In the genomic region with DNA sequence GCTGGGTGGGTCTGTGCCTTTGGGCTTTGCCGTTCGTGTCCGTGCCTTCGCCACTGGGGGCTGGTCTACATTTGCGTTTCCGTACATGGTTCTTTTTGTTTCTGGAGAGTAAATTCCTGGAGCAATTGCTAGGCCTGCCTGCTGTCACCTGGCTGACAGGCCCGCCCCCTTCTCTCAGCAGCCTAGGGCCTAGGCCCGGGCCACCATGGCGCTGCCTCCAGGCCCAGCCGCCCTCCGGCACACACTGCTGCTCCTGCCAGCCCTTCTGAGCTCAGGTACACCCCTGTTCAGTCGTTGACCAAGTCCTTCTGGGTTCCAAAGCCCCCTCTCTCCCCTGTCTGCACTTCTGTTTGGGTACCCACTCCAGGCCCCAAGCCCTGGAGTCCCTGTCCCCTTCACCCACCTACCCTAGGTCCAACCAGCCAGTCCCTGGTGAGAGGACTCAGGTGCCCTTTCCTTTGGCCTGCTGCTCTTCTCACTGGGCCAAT, we compare ENCODE assay signal across 9 cellular contexts. TPM values are rescaled to one million over a fixed set of nuclear protein-coding genes. Genes with fewer than 3 reads are reported as not detected.
DNase-seq lines count a peak whose midpoint lies in the region; ATAC-seq and TF ChIP-seq lines count a peak whose summit lies in the region.
"Had no signal": no experiment of that assay in that cellular context is flagged by ENCODE, and none has a peak within 500 bp of the region (broad histone marks: within the 10 kb centered on the region; RNA-seq: fewer than 3 reads in every experiment).

No MANE protein-coding gene starts in this region.

- intact Hi-C loops in activated B cell treated with CpG ODN at 0.5 μM for 24 hours (cut with micrococcal nuclease): loop anchor here (1.0 kb wide), 1 partner anchor 35 kb away; no protein-coding TSS in a partner anchor
- intact Hi-C loops in right cardiac atrium (cut with DNase I): no loop called here

- H3K36me3 ChIP-seq in skeletal muscle tissue (ENCODE audit: control insufficient read depth in 3 of 3, insufficient read depth in 3 of 3, low read length in 3 of 3): peaks cover 0 to 5% (median 0%) of the 10 kb centered on the region in 3 donors

- no peak for DNase-seq in activated B cell treated with CpG ODN at 0.5 μM for 24 hours
- no peak for DNase-seq in right cardiac atrium
- DNase-seq in stimulated activated CD4-positive, alpha-beta T cell treated with anti-CD3 and anti-CD28 coated beads, Interleukin-15, amount 100 ng/mL, for 24 hours: no peak
- DNase-seq in NCI-H226: no peak

- CTCF ChIA-PET in activated B cell treated with CpG ODN at 0.5 μM for 24 hours (lab: Charles Lee): no interaction called here

- no peak for TF ChIP-seq CTCF in activated B cell treated with CpG ODN at 0.5 μM for 24 hours (IDR thresholded peaks at IDR 0.05)

- POLR2A ChIA-PET in activated B cell treated with CpG ODN at 0.5 μM for 24 hours (lab: Charles Lee): interaction anchor here (1.6 kb wide), 1 partner anchor 41 kb away, joined by 6 read pairs; the partner anchor contains the start of gene ARCN1

- peak overlapping the region; percentile 54 to 86 (median 73) for H3K9ac ChIP-seq in skeletal muscle tissue (ENCODE audit: low read depth in 1 of 3, low read length in 3 of 3)

- peak overlapping the region; percentile 30 for H3K27ac Mint-ChIP-seq in activated B cell treated with CpG ODN at 0.5 μM for 24 hours

- peak; percentile 24 for ATAC-seq in GM18511 (IDR thresholded peaks at IDR 0.05; ENCODE audit: unreplicated experiment)
- ATAC-seq in activated B cell treated with CpG ODN at 0.5 μM for 24 hours (ENCODE audit: low read depth): no peak
- no peak for ATAC-seq in right cardiac atrium
- ATAC-seq in GM19328 (IDR thresholded peaks at IDR 0.05; ENCODE audit: unreplicated experiment): no peak
- ATAC-seq in HG02870 (IDR thresholded peaks at IDR 0.05; ENCODE audit: unreplicated experiment): no peak

- WGBS in right cardiac atrium: 29% methylated on average over 12 of the region's 12 CpGs

- H3K27me3 Mint-ChIP-seq in activated B cell treated with CpG ODN at 0.5 μM for 24 hours: no peaks in the 10 kb centered on the region

- H3K9me3 Mint-ChIP-seq in activated B cell treated with CpG ODN at 0.5 μM for 24 hours: no peaks in the 10 kb centered on the region

- H3K4me3 ChIP-seq in right cardiac atrium (ENCODE audit: low read length) (peak overlapping the region; percentile 56), skeletal muscle tissue (ENCODE audit: low read length in 3 of 3) (peak overlapping the region; percentile 69 to 82 (median 80))

- H3K4me1 ChIP-seq in right cardiac atrium (ENCODE audit: control insufficient read depth, insufficient read depth, low read length) (no peaks in the 10 kb centered on the region), skeletal muscle tissue (ENCODE audit: control insufficient read depth in 3 of 3, insufficient read depth in 3 of 3, low read length in 3 of 3) (peaks cover 17 to 26% (median 22%) of the 10 kb centered on the region in 3 donors)

- peaks cover 18% of the 10 kb centered on the region for H3K4me1 Mint-ChIP-seq in activated B cell treated with CpG ODN at 0.5 μM for 24 hours

- H3K9me3 ChIP-seq in right cardiac atrium (ENCODE audit: control insufficient read depth, low read length) (no peaks in the 10 kb centered on the region), skeletal muscle tissue (ENCODE audit: control insufficient read depth in 3 of 3, low read length in 3 of 3) (no peaks in the 10 kb centered on the region)

- H3K36me3 Mint-ChIP-seq in activated B cell treated with CpG ODN at 0.5 μM for 24 hours (ENCODE audit: low read depth): peaks cover 1% of the 10 kb centered on the region

- H3K4me3 Mint-ChIP-seq in activated B cell treated with CpG ODN at 0.5 μM for 24 hours: peak overlapping the region; percentile 89

- H3K27ac ChIP-seq in right cardiac atrium (ENCODE audit: low read length) (no peak overlapping the region), skeletal muscle tissue (ENCODE audit: low read depth, low read length) (peak overlapping the region; percentile 40)

- H3K27me3 ChIP-seq in right cardiac atrium (ENCODE audit: control insufficient read depth, insufficient read depth) (no peaks in the 10 kb centered on the region), skeletal muscle tissue (ENCODE audit: control insufficient read depth in 3 of 3, insufficient read depth in 3 of 3, low read length in 3 of 3) (no peaks in the 10 kb centered on the region)

RNA-seq across cellular contexts. Expression of gene TMEM25, which starts 0.6 kb away (rescaled TPM):
- total RNA-seq in activated B cell treated with CpG ODN at 0.5 μM for 24 hours: 9.4 and 12.5 TPM in 2 replicates
- total RNA-seq in right cardiac atrium: 10 to 100 TPM; 11.6 to 16.1 (median 14.7) TPM
- polyA plus RNA-seq in right cardiac atrium: 8.7 TPM
- total RNA-seq in skeletal muscle tissue: 8.9 TPM

RNA-seq across cellular contexts. Expression of gene TTC36, which starts 4.4 kb away (rescaled TPM):
- total RNA-seq in activated B cell treated with CpG ODN at 0.5 μM for 24 hours: 0.32 and 0.44 TPM in 2 replicates
- under 1 TPM in 3 of 4 donors, not detected in 1; 0.31 to 0.63 (median 0.56) TPM for total RNA-seq in right cardiac atrium
- 0.61 TPM for polyA plus RNA-seq in right cardiac atrium
- total RNA-seq in skeletal muscle tissue: 1.0 TPM
- total RNA-seq: RPMI7951 had no signal

RNA-seq across cellular contexts. Expression of gene IFT46, which starts 34.1 kb away (rescaled TPM):
- total RNA-seq in activated B cell treated with CpG ODN at 0.5 μM for 24 hours (13.8 and 13.9 TPM in 2 replicates), right cardiac atrium (10 to 100 TPM; 15.2 to 27.4 (median 20.1) TPM), skeletal muscle tissue (26.6 TPM)
- 21.6 TPM for polyA plus RNA-seq in right cardiac atrium

RNA-seq across cellular contexts. Expression of gene ARCN1, which starts 40.6 kb away (rescaled TPM):
- 91.3 and 94.7 TPM in 2 replicates for total RNA-seq in activated B cell treated with CpG ODN at 0.5 μM for 24 hours
- 100 to 1,000 TPM in 2 of 4 donors, 10 to 100 TPM in 2; 90.3 to 138 (median 101) TPM for total RNA-seq in right cardiac atrium
- 69.1 TPM for polyA plus RNA-seq in right cardiac atrium
- 61.1 TPM for total RNA-seq in skeletal muscle tissue
